Comparison of ENCODE assay signal across 11 cellular contexts in the genomic region with DNA sequence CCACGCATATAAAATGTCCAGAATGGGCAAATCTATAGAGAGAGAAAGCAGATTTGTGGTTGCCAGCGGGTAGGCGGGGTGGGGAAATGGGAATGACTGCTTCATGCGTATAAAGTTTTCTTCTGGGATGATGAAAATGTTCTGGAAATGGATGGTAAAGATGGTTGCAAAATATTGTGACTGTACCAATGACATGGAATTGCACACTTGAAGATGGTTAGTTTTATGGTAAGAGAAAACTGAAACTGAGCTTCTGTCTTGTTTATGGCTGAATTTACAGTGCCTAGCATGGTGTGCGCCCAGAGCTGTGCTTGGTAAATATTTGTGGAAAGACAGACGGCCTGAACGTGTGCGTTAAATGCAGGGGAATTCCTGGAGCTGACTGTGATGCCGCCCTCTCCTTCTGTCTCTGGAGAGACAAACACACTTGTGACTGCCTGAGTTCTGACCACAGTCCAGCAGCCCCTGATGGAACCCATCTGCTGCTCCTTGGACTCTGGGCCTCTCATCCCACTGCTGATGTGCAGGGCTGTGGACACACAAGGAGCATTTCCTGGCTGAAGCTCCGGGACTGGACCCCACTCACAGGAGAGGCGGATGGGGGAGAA. TPM values are rescaled to one million over a fixed set of nuclear protein-coding genes. Genes with fewer than 3 reads are reported as not detected.
A peak's percentile ranks its signal among the peaks of the same experiment; 100 is the strongest.
DNase-seq lines count a peak whose midpoint lies in the region; ATAC-seq, FAIRE-seq and TF ChIP-seq lines count a peak whose summit lies in the region.
"Had no signal": no experiment of that assay in that cellular context is flagged by ENCODE, and none has a peak within 500 bp of the region (broad histone marks: within the 10 kb centered on the region; RNA-seq: fewer than 3 reads in every experiment).

No MANE protein-coding gene starts in this region.

- H2AK5ac ChIP-seq in H1 (ENCODE audit: low read depth, low read length) = no peak overlapping the region

- no peaks in the 10 kb centered on the region for H4K20me1 ChIP-seq in GM23338 (replicated peaks; ENCODE audit: insufficient read depth)
- no peaks in the 10 kb centered on the region for H4K20me1 ChIP-seq in H1 (replicated peaks in 1 of 2; ENCODE audit: control insufficient read depth in 1 of 2, insufficient read depth in 2 of 2, low read length in 2 of 2)

- H3K4me1 ChIP-seq in GM23338 (ENCODE audit: insufficient read depth) (no peaks in the 10 kb centered on the region), H1 (replicated peaks in 1 of 4; ENCODE audit: control insufficient read depth in 3 of 4, insufficient read depth in 4 of 4, low read length in 3 of 4) (peaks cover 0 to 2% (median 0%) of the 10 kb centered on the region in 4 experiments; a peak in 1 of 7 replicates), lower lobe of right lung (peaks cover 21% of the 10 kb centered on the region)

- no peak overlapping the region for H2BK15ac ChIP-seq in H1 (ENCODE audit: low read length)

- 90% methylated on average over 11 of the region's 11 CpGs; no CpG with 5 or more reads in 1 of the 2 experiments for WGBS in H1 (ENCODE audit: extremely low coverage in 1 of 2, insufficient coverage in 1 of 2, insufficient read length in 1 of 2, insufficient replicate concordance in 2 of 2, low coverage in 1 of 2, low lambda C conversion rate in 2 of 2, missing lambda C conversion rate in 1 of 2), 2 experiments

- ATAC-seq in GM23338 (no peak), lower lobe of right lung (peak; percentile 55 to 65), GM21447 (IDR thresholded peaks at IDR 0.05; ENCODE audit: unreplicated experiment) (no peak), HG02840 (IDR thresholded peaks at IDR 0.05; ENCODE audit: low FRiP score, unreplicated experiment) (no peak)

- H2BK120ac ChIP-seq in H1 (replicated peaks; ENCODE audit: low read depth, low read length) = no peak overlapping the region

- H3K36me3 Mint-ChIP-seq in GM23338 (ENCODE audit: low read depth) = no peaks in the 10 kb centered on the region
- H3K36me3 Mint-ChIP-seq: activated naive CD8-positive, alpha-beta T cell treated with anti-CD3 and anti-CD28 coated beads, Interleukin-2, amount 10 ng/mL, durations not matched to agents 7 days and 5 days had no signal

- H3K4me3 ChIP-seq in GM23338 (no peak overlapping the region), H1 (ENCODE audit: extremely low read depth in 1 of 4, insufficient read depth in 2 of 4, low read depth in 3 of 4, low read length in 4 of 4) (no peak overlapping the region), lower lobe of right lung (no peak overlapping the region)

- no peaks in the 10 kb centered on the region for H3K27me3 ChIP-seq in GM23338 (ENCODE audit: insufficient read depth)
- H3K27me3 ChIP-seq in H1 (replicated peaks in 1 of 4; ENCODE audit: control insufficient read depth in 3 of 4, extremely low read depth in 1 of 4, insufficient read depth in 3 of 4, low read length in 3 of 4) = no peaks in the 10 kb centered on the region
- H3K27me3 ChIP-seq in lower lobe of right lung (ENCODE audit: low read depth) = no peaks in the 10 kb centered on the region

- H3F3A ChIP-seq in GM23338 (replicated peaks; ENCODE audit: low read depth) = no peaks in the 10 kb centered on the region

- no peak overlapping the region for H3K14ac ChIP-seq in H1 (ENCODE audit: insufficient read length)

- peak overlapping the region; percentile 76 for H2AFZ ChIP-seq in GM23338
- peak overlapping the region; percentile 43; the same call in 1 of the 2 replicates for H2AFZ ChIP-seq in H1 (ENCODE audit: low read length)

- TF ChIP-seq RAD21 in H1 (IDR thresholded peaks at IDR 0.05 in 1 of 2, conservative IDR thresholded peaks at IDR 0.05 in 1 of 2; ENCODE audit: low read depth in 2 of 2, low read length in 2 of 2) = no peak

- no peaks in the 10 kb centered on the region for H3K9me2 ChIP-seq in GM23338 (ENCODE audit: insufficient read depth)

- H4K5ac ChIP-seq in H1 (ENCODE audit: insufficient read length, low read depth, low read length) = no peak overlapping the region

- H3K36me3 ChIP-seq in GM23338 (ENCODE audit: insufficient read depth) (no peaks in the 10 kb centered on the region), H1 (ENCODE audit: control insufficient read depth in 2 of 4, insufficient read depth in 4 of 4, low read length in 3 of 4) (no peaks in the 10 kb centered on the region), lower lobe of right lung (no peaks in the 10 kb centered on the region)

- no peak overlapping the region for H3K27ac Mint-ChIP-seq in GM23338
- H3K27ac Mint-ChIP-seq: activated naive CD8-positive, alpha-beta T cell treated with anti-CD3 and anti-CD28 coated beads, Interleukin-2, amount 10 ng/mL, durations not matched to agents 7 days and 5 days had no signal

- H3K23ac ChIP-seq in H1 (ENCODE audit: insufficient read length) = no peak overlapping the region

- H3K56ac ChIP-seq in H1 (replicated peaks; ENCODE audit: insufficient read length, low read depth, low read length) = no peak overlapping the region

- no peaks in the 10 kb centered on the region for H3K79me1 ChIP-seq in H1 (ENCODE audit: low read depth, low read length)

- H2BK5ac ChIP-seq in H1 (ENCODE audit: low read depth, low read length) = no peak overlapping the region

- H3K79me2 ChIP-seq in GM23338 (replicated peaks; ENCODE audit: insufficient read depth) (no peaks in the 10 kb centered on the region), H1 (ENCODE audit: control insufficient read depth in 1 of 2, insufficient read depth in 2 of 2, low read length in 2 of 2) (no peaks in the 10 kb centered on the region)

- no peaks in the 10 kb centered on the region for H3K23me2 ChIP-seq in H1 (ENCODE audit: low read depth, low read length)

- H4K91ac ChIP-seq in H1 (replicated peaks; ENCODE audit: insufficient read length, low read length) = no peak overlapping the region

- H3K4me3 Mint-ChIP-seq in GM23338 = no peak overlapping the region
- H3K4me3 Mint-ChIP-seq: activated naive CD8-positive, alpha-beta T cell treated with anti-CD3 and anti-CD28 coated beads, Interleukin-2, amount 10 ng/mL, durations not matched to agents 7 days and 5 days had no signal

- peak overlapping the region; percentile 28; the same call in 1 of the 2 replicates for H4K8ac ChIP-seq in H1 (ENCODE audit: extremely low read depth, insufficient read depth, low read length)

- no peak for DNase-seq in GM23338 (ENCODE audit: low spot score)
- no peak for DNase-seq in H1 (ENCODE audit: low read depth in 1 of 2, low spot score in 2 of 2)
- no peak for DNase-seq in lower lobe of right lung
- DNase-seq in stromal cell of bone marrow (ENCODE audit: low read depth) = peak; percentile 18
- no peak for DNase-seq in epidermal melanocyte (ENCODE audit: insufficient read length, low spot score)
- DNase-seq in H4 (ENCODE audit: low spot score) = no peak
- DNase-seq: activated naive CD8-positive, alpha-beta T cell treated with anti-CD3 and anti-CD28 coated beads, Interleukin-2, amount 10 ng/mL, durations not matched to agents 7 days and 5 days; NCI-H146 had no signal

- intact Hi-C loops in lower lobe of right lung (cut with DNase I) = no loop called here

- H3K9me3 ChIP-seq in H1 (ENCODE audit: insufficient read depth in 2 of 2, low read depth in 1 of 2, low read length in 1 of 2) (no peaks in the 10 kb centered on the region), lower lobe of right lung (no peaks in the 10 kb centered on the region)

- peaks cover 6% of the 10 kb centered on the region; the same call in 2 of the 3 replicates for H3K4me1 Mint-ChIP-seq in GM23338

- no peak for FAIRE-seq in H1 (lab: Jason Lieb, UNC)

- no peak overlapping the region for H2BK12ac ChIP-seq in H1 (ENCODE audit: low read depth, low read length)

- no peak overlapping the region for H3K4ac ChIP-seq in H1 (replicated peaks; ENCODE audit: insufficient read length, low read depth, low read length)

- H3K9ac ChIP-seq in H1 (replicated peaks in 1 of 4; ENCODE audit: extremely low read depth in 1 of 4, low read depth in 3 of 4, low read length in 3 of 4) = no peak overlapping the region; a peak in 2 of 7 replicates

- CTCF ChIA-PET in H1 (lab: Charles Lee; ENCODE audit: partially characterized antibody) = interaction anchor here (1.3 to 16.4 kb wide), 7 partner anchors 8 to 34 kb away, joined by 3 to 168 read pairs (median 5); no protein-coding TSS in a partner anchor

- H3K27me3 Mint-ChIP-seq in GM23338 (ENCODE audit: insufficient read depth, low read depth, poor library complexity) = peaks cover 5% of the 10 kb centered on the region

- no peak for TF ChIP-seq POLR2A in H1 (IDR thresholded peaks at IDR 0.05; ENCODE audit: control extremely low read depth in 1 of 2, low read depth in 2 of 2, low read length in 2 of 2)

- H3K18ac ChIP-seq in H1 (ENCODE audit: extremely low read depth, low read length) = no peak overlapping the region

- H3K27ac ChIP-seq in GM23338 (ENCODE audit: low read depth) (no peak overlapping the region), H1 (ENCODE audit: low read depth, low read length) (no peak overlapping the region), lower lobe of right lung (peak overlapping the region; percentile 73)

- H3K4me2 ChIP-seq in GM23338 (no peak overlapping the region), H1 (ENCODE audit: insufficient read depth in 1 of 2, low read depth in 2 of 2, low read length in 2 of 2) (no peak overlapping the region)

- TF ChIP-seq CTCF in GM23338 (conservative IDR thresholded peaks at IDR 0.05; ENCODE audit: low read depth in 2 of 2) (no peak), H1 (IDR thresholded peaks at IDR 0.05; ENCODE audit: control extremely low read depth in 1 of 3, insufficient read depth in 1 of 3, low read depth in 1 of 3, low read length in 3 of 3) (no peak), lower lobe of right lung (IDR thresholded peaks at IDR 0.05) (no peak)

- H3K9me3 Mint-ChIP-seq in GM23338 = no peaks in the 10 kb centered on the region
- H3K9me3 Mint-ChIP-seq: activated naive CD8-positive, alpha-beta T cell treated with anti-CD3 and anti-CD28 coated beads, Interleukin-2, amount 10 ng/mL, durations not matched to agents 7 days and 5 days had no signal

- H2BK20ac ChIP-seq in H1 (ENCODE audit: low read length) = no peak overlapping the region

- no peak for TF ChIP-seq EP300 in H1 (IDR thresholded peaks at IDR 0.05; ENCODE audit: borderline replicate concordance in 1 of 2, low read depth in 2 of 2, low read length in 2 of 2)

- POLR2A ChIA-PET in H1 (lab: Charles Lee; ENCODE audit: partially characterized antibody) = interaction anchor here (1.3 kb wide), 1 partner anchor 34 kb away, joined by 3 read pairs; no protein-coding TSS in a partner anchor

RNA-seq across cellular contexts. Expression of a gene that starts 8.6 kb away (rescaled TPM):
- 3.6 and 3.9 TPM in 2 replicates for total RNA-seq in GM23338 (2014; rRNA removed; shearing (Covaris generic))
- polyA plus RNA-seq in GM23338 (2016; fragmentation: Nextera tagmentation; extraction: Ambion mirVana) (2.8 and 3.3 TPM in 2 replicates), H1 (2011; rRNA removed) (5.1 and 5.4 TPM in 2 replicates)
- 3.2 TPM in 2 replicates for total RNA-seq in H1 (2021; fragmentation: NEBNext Ultra II Directional; extraction: Animal tissue kit (Norgen Biotek cat#: 25700))
- polyA plus RNA-seq in H1 (2011; cell fraction: cytosol; rRNA removed) = 4.7 TPM
- 1.7 TPM for polyA plus RNA-seq in H1 (2011; cell fraction: nucleus; rRNA removed)
- 4.0 to 4.8 TPM (median 4.4 TPM) in 4 replicates for polyA plus RNA-seq in H1 (2012, experiment 1 of 2)
- 4.2 TPM for polyA plus RNA-seq in H1 (2012, experiment 2 of 2)
- 4.3 TPM for polyA plus RNA-seq in H1 (2013, experiment 1 of 2)
- 5.6 TPM for polyA plus RNA-seq in H1 (2013, experiment 2 of 2)
- polyA minus RNA-seq in H1 (2011; rRNA and poly(A)+ RNA removed) = 3.7 and 4.1 TPM in 2 replicates
- polyA minus RNA-seq in H1 (2011; cell fraction: cytosol; rRNA and poly(A)+ RNA removed) = 4.0 TPM
- 2.9 TPM for polyA minus RNA-seq in H1 (2011; cell fraction: nucleus; rRNA and poly(A)+ RNA removed)
- 3.9 TPM for total RNA-seq in lower lobe of right lung
- 13.0 and 14.2 TPM in 2 replicates for total RNA-seq in H4 (2014; rRNA removed; shearing (Covaris generic))
- total RNA-seq: activated naive CD8-positive, alpha-beta T cell treated with anti-CD3 and anti-CD28 coated beads, Interleukin-2, amount 10 ng/mL, durations not matched to agents 7 days and 5 days; pulmonary artery endothelial cell had no signal

RNA-seq across cellular contexts. Expression of a gene that starts 41.6 kb away (rescaled TPM):
- total RNA-seq in GM23338 (2014; rRNA removed; shearing (Covaris generic)) = 36.2 and 42.4 TPM in 2 replicates
- polyA plus RNA-seq in GM23338 (2016; fragmentation: Nextera tagmentation; extraction: Ambion mirVana) (8.8 and 10.6 TPM in 2 replicates), H1 (2011; rRNA removed) (11.4 and 13.4 TPM in 2 replicates)
- 17.4 and 19.2 TPM in 2 replicates for total RNA-seq in H1 (2021; fragmentation: NEBNext Ultra II Directional; extraction: Animal tissue kit (Norgen Biotek cat#: 25700))
- 15.3 TPM for polyA plus RNA-seq in H1 (2011; cell fraction: cytosol; rRNA removed)
- 14.0 TPM for polyA plus RNA-seq in H1 (2011; cell fraction: nucleus; rRNA removed)
- 12.5 to 14.1 TPM (median 13.7 TPM) in 4 replicates for polyA plus RNA-seq in H1 (2012, experiment 1 of 2)
- 8.6 TPM for polyA plus RNA-seq in H1 (2012, experiment 2 of 2)
- 18.0 TPM for polyA plus RNA-seq in H1 (2013, experiment 1 of 2)
- 20.0 TPM for polyA plus RNA-seq in H1 (2013, experiment 2 of 2)
- 11.8 and 18.7 TPM in 2 replicates for polyA minus RNA-seq in H1 (2011; rRNA and poly(A)+ RNA removed)
- polyA minus RNA-seq in H1 (2011; cell fraction: cytosol; rRNA and poly(A)+ RNA removed) = 8.9 TPM
- 12.2 TPM for polyA minus RNA-seq in H1 (2011; cell fraction: nucleus; rRNA and poly(A)+ RNA removed)
- 34.9 TPM for total RNA-seq in lower lobe of right lung
- total RNA-seq in H4 (2014; rRNA removed; shearing (Covaris generic)) = 45.5 and 57.7 TPM in 2 replicates

Comparison
In these comparisons a context has a peak if more than half of its experiments do, and no peak if none do; other contexts are left out.
1. ATAC-seq: peak in lower lobe of right lung (2 of 2); none in GM23338 (single experiment), GM21447 (single experiment) and HG02840 (single experiment).